ENCODE assay signal across 1 cellular context in the genomic region with DNA sequence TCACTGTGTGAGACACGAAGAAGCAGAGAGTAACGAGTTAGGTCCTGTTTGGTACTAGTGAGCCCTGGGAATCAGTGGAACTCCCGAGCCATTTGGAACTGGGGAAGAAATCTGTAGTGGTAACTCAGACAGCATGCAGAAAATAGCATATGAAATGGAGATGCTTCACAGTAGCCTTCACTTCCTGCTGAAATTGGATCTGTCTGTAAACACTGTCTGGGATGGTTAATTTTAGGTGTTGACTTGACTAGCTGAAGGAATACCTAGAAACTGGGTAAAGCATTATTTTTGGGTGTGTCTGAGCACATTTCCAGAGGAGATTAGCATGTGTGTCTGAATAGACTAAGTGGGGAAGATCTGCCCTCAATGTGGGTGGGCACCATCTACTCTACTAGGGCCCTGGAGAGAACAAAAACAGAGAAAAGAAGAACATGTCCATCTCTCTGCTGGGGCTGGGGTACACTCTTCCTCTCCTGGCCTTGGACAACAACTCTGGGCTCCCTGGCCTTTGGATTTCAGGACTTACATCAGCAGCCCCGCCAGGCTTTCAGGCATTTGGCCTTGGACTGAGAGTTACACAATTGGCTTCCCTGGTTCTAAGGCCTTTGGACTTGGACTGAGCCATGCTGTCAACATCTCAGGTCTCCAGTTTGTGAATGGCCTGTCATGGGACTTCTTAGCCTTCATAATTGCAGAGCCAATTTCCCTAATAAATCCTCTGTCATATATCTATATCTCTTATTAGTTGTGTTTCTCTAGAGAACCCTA.
TF ChIP-seq lines count a peak whose summit lies in the region.

No MANE protein-coding gene starts in this region.

TF ChIP-seq in IMR-90, 13 proteins besides CTCF, POLR2A, EP300 and RAD21 (continued from another document):
- TF ChIP-seq, protein P1, sequence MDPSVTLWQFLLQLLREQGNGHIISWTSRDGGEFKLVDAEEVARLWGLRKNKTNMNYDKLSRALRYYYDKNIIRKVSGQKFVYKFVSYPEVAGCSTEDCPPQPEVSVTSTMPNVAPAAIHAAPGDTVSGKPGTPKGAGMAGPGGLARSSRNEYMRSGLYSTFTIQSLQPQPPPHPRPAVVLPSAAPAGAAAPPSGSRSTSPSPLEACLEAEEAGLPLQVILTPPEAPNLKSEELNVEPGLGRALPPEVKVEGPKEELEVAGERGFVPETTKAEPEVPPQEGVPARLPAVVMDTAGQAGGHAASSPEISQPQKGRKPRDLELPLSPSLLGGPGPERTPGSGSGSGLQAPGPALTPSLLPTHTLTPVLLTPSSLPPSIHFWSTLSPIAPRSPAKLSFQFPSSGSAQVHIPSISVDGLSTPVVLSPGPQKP (IDR thresholded peaks at IDR 0.05; ENCODE audit: borderline replicate concordance, low read depth, low read length): no peak
- TF ChIP-seq SMC3 (IDR thresholded peaks at IDR 0.05; ENCODE audit: low read depth, low read length): no peak
TF ChIP-seq in IMR-90: peak in this region for 0.
